Comparison of ENCODE assay signal across 14 cellular contexts in genomic region chr11:74278721-74279148, GRCh38. TPM values are rescaled to one million over a fixed set of nuclear protein-coding genes. Genes with fewer than 3 reads are reported as not detected.
DNase-seq lines count a peak whose midpoint lies in the region; FAIRE-seq and TF ChIP-seq lines count a peak whose summit lies in the region.
"Had no signal": no experiment of that assay in that cellular context is flagged by ENCODE, and none has a peak within 500 bp of the region (broad histone marks: within the 10 kb centered on the region; RNA-seq: fewer than 3 reads in every experiment).

No MANE protein-coding gene starts in this region.

- no peak for TF ChIP-seq CTCF in astrocyte of the cerebellum (IDR thresholded peaks at IDR 0.05; ENCODE audit: low read depth, low read length, missing control alignments)
- no peak for TF ChIP-seq CTCF in left ventricle myocardium inferior (IDR thresholded peaks at IDR 0.05; ENCODE audit: borderline replicate concordance)
- no peak for TF ChIP-seq CTCF in esophagus squamous epithelium (IDR thresholded peaks at IDR 0.05)

- H3K9ac ChIP-seq in skeletal muscle tissue (ENCODE audit: low read depth in 1 of 3, low read length in 3 of 3): no peak overlapping the region

- DNase-seq in H4 (ENCODE audit: low spot score) (peak; percentile 81), astrocyte of the cerebellum (ENCODE audit: low read depth) (peak; percentile 98), left ventricle myocardium inferior (peak; percentile 51), ecto neural progenitor cell (ENCODE audit: low spot score) (no peak), esophagus squamous epithelium (lab: John Stamatoyannopoulos, UW) (no peak), frontal cortex (ENCODE audit: low spot score in 2 of 2) (no peak)
- DNase-seq in activated CD4-positive, alpha-beta T cell treated with anti-CD3 and anti-CD28 coated beads for 48 hours: no peak
- DNase-seq: activated CD4-positive, alpha-beta T cell treated with anti-CD3 and anti-CD28 coated beads, Interleukin-2, amount 50 U/mL, for 48 hours; central memory CD4-positive, alpha-beta T cell; GF-D8; NCI-H1105 had no signal

- H3K4me1 ChIP-seq in left ventricle myocardium inferior (no peaks in the 10 kb centered on the region), skeletal muscle tissue (ENCODE audit: control insufficient read depth in 3 of 3, insufficient read depth in 3 of 3, low read length in 3 of 3) (no peaks in the 10 kb centered on the region), esophagus squamous epithelium (no peaks in the 10 kb centered on the region)
- H3K4me1 ChIP-seq: suprapubic skin had no signal

- H3K36me3 ChIP-seq in left ventricle myocardium inferior: no peaks in the 10 kb centered on the region
- no peaks in the 10 kb centered on the region for H3K36me3 ChIP-seq in skeletal muscle tissue (ENCODE audit: control insufficient read depth in 3 of 3, insufficient read depth in 3 of 3, low read length in 3 of 3)
- no peaks in the 10 kb centered on the region for H3K36me3 ChIP-seq in esophagus squamous epithelium
- H3K36me3 ChIP-seq: suprapubic skin had no signal

- TF ChIP-seq POLR2A in esophagus squamous epithelium (IDR thresholded peaks at IDR 0.05): no peak

- H3K27me3 ChIP-seq in left ventricle myocardium inferior (ENCODE audit: low read depth) (no peaks in the 10 kb centered on the region), skeletal muscle tissue (ENCODE audit: control insufficient read depth in 3 of 3, insufficient read depth in 3 of 3, low read length in 3 of 3) (no peaks in the 10 kb centered on the region), esophagus squamous epithelium (no peaks in the 10 kb centered on the region)
- H3K27me3 ChIP-seq: suprapubic skin had no signal

- no peaks in the 10 kb centered on the region for H3K9me3 ChIP-seq in left ventricle myocardium inferior (replicated peaks)
- no peaks in the 10 kb centered on the region for H3K9me3 ChIP-seq in skeletal muscle tissue (ENCODE audit: control insufficient read depth in 3 of 3, low read length in 3 of 3)
- no peaks in the 10 kb centered on the region for H3K9me3 ChIP-seq in esophagus squamous epithelium
- H3K9me3 ChIP-seq: suprapubic skin had no signal

- H3K4me3 ChIP-seq in astrocyte of the cerebellum (ENCODE audit: low read depth, low read length): no peak overlapping the region
- no peak overlapping the region for H3K4me3 ChIP-seq in left ventricle myocardium inferior
- no peak overlapping the region for H3K4me3 ChIP-seq in skeletal muscle tissue (ENCODE audit: low read length in 3 of 3)
- no peak overlapping the region for H3K4me3 ChIP-seq in esophagus squamous epithelium
- H3K4me3 ChIP-seq: suprapubic skin had no signal

- H3K27ac ChIP-seq in left ventricle myocardium inferior (replicated peaks): no peak overlapping the region
- peak overlapping the region; percentile 27 for H3K27ac ChIP-seq in skeletal muscle tissue (ENCODE audit: low read depth, low read length)
- H3K27ac ChIP-seq in esophagus squamous epithelium: peak overlapping the region in 2 of 4 donors; percentile 15 to 74
- H3K27ac ChIP-seq: suprapubic skin had no signal

- in situ Hi-C loops in astrocyte of the cerebellum (cut with HindIII; ENCODE audit: low sequenced_read_pairs): no loop called here

- FAIRE-seq in frontal cortex (lab: Jason Lieb, UNC): no peak
- FAIRE-seq: islet of Langerhans had no signal

- WGBS in esophagus squamous epithelium, 2 donors: 56 to 85% methylated on average over 1 of the region's 1 CpG

- intact Hi-C loops in left ventricle myocardium inferior (cut with micrococcal nuclease) (no loop called here), esophagus squamous epithelium (cut with DNase I) (no loop called here)

RNA-seq across cellular contexts. Expression of gene P4HA3, which starts 32.7 kb away (rescaled TPM):
- 0.17 and 0.27 TPM in 2 replicates for total RNA-seq in H4 (2014; rRNA removed; shearing (Covaris generic))
- total RNA-seq in left ventricle myocardium inferior: 0.16 TPM
- total RNA-seq in skeletal muscle tissue: 0.52 TPM
- under 1 TPM in 1 of 4 donors, not detected in 3; 0.19 TPM for total RNA-seq in esophagus squamous epithelium
- 0.41 TPM for total RNA-seq in frontal cortex

Comparison
In these comparisons a context has a peak if more than half of its experiments do, and no peak if none do; other contexts are left out.
1. DNase-seq: peak in H4 (single experiment), astrocyte of the cerebellum (single experiment) and left ventricle myocardium inferior (single experiment); none in activated CD4-positive, alpha-beta T cell treated with anti-CD3 and anti-CD28 coated beads for 48 hours (single experiment), ecto neural progenitor cell (single experiment), esophagus squamous epithelium (single experiment) and frontal cortex (0 of 2).